In genomic region chr9:129028192-129028966, GRCh38 we compare ENCODE assay signal across 8 cellular contexts. TPM values are rescaled to one million over a fixed set of nuclear protein-coding genes. Genes with fewer than 3 reads are reported as not detected.
A peak's percentile ranks its signal among the peaks of the same experiment; 100 is the strongest.
DNase-seq lines count a peak whose midpoint lies in the region; ATAC-seq and TF ChIP-seq lines count a peak whose summit lies in the region.

TSS of gene SH3GLB2 (minus strand) at chr9:129028331. CDS start at chr9:129028154, 177 bp downstream.

- peak; percentile 89 for TF ChIP-seq CTCF in chondrocyte (IDR thresholded peaks at IDR 0.05)

- H3K27me3 Mint-ChIP-seq in activated CD4-positive, alpha-beta T cell treated with anti-CD3 and anti-CD28 coated beads for 36 hours, result no peaks in the 10 kb centered on the region
- no peaks in the 10 kb centered on the region for H3K27me3 Mint-ChIP-seq in chondrocyte (ENCODE audit: low read depth)

- H3K9me3 Mint-ChIP-seq in activated CD4-positive, alpha-beta T cell treated with anti-CD3 and anti-CD28 coated beads for 36 hours (ENCODE audit: low read depth), result no peaks in the 10 kb centered on the region
- H3K9me3 Mint-ChIP-seq in chondrocyte (ENCODE audit: low read depth), result no peaks in the 10 kb centered on the region

- peak within 1 kb of the TSS; percentile 81 for H3K4me3 Mint-ChIP-seq in activated CD4-positive, alpha-beta T cell treated with anti-CD3 and anti-CD28 coated beads for 36 hours
- H3K4me3 Mint-ChIP-seq in chondrocyte (ENCODE audit: unreplicated experiment), result peak within 1 kb of the TSS; percentile 76

- H3K27me3 ChIP-seq in layer of hippocampus (ENCODE audit: control insufficient read depth, insufficient read depth, low read length), result no peaks in the 10 kb centered on the region

- H3K36me3 Mint-ChIP-seq in activated CD4-positive, alpha-beta T cell treated with anti-CD3 and anti-CD28 coated beads for 36 hours (ENCODE audit: low read depth), result no peaks in the 10 kb centered on the region
- H3K36me3 Mint-ChIP-seq in chondrocyte (ENCODE audit: low read depth), result no peaks in the 10 kb centered on the region

- intact Hi-C loops in activated CD4-positive, alpha-beta T cell treated with anti-CD3 and anti-CD28 coated beads for 36 hours (cut with DNase I, micrococcal nuclease), result loop anchor here (1.0 to 5.0 kb wide), 17 partner anchors 8 to 961 kb away; partner anchors contain the start of genes CRAT (in 2 of the 2), MIGA2 (in 2 of the 2), DOLK (in 1 of the 2) and DYNC2I2 (in 1 of the 2)

- peak within 1 kb of the TSS; percentile 52 for H3K27ac Mint-ChIP-seq in activated CD4-positive, alpha-beta T cell treated with anti-CD3 and anti-CD28 coated beads for 36 hours
- peak within 1 kb of the TSS; percentile 68 for H3K27ac Mint-ChIP-seq in chondrocyte (ENCODE audit: unreplicated experiment)

- peak; percentile 98 for DNase-seq in AG20443 (ENCODE audit: low spot score)
- DNase-seq in NCI-H460 (ENCODE audit: extremely low read depth, low read depth), result peak; percentile 92
- DNase-seq in activated CD4-positive, alpha-beta T cell treated with anti-CD3 and anti-CD28 coated beads for 36 hours, result peak; percentile 98
- peak; percentile 99 for DNase-seq in chondrocyte (ENCODE audit: low spot score)
- peak; percentile 89 to 99 (median 93) for DNase-seq in stimulated activated CD4-positive, alpha-beta T cell treated with anti-CD3 and anti-CD28 coated beads, Interleukin-1b, Interleukin-23, amount 100 ng/mL, for 24 hours (ENCODE audit: low read depth in 4 of 4, low spot score in 1 of 4)

- peak within 1 kb of the TSS; percentile 84 for H3K27ac ChIP-seq in layer of hippocampus (ENCODE audit: low read depth, low read length)

- CTCF ChIA-PET in activated CD4-positive, alpha-beta T cell treated with anti-CD3 and anti-CD28 coated beads for 36 hours (lab: Charles Lee), result interaction anchor here (0.5 to 1.1 kb wide), 3 partner anchors 11 to 1805 kb away, joined by 3 to 6 read pairs (median 3); no protein-coding TSS in a partner anchor

- ATAC-seq in GM19025 (IDR thresholded peaks at IDR 0.05; ENCODE audit: low read depth, unreplicated experiment) (peak; percentile 71), HG03354 (IDR thresholded peaks at IDR 0.05; ENCODE audit: poor library complexity, severe bottlenecking, unreplicated experiment) (peak; percentile 82)
- peak; percentile 93 for ATAC-seq in activated CD4-positive, alpha-beta T cell treated with anti-CD3 and anti-CD28 coated beads for 36 hours

- POLR2A ChIA-PET in activated CD4-positive, alpha-beta T cell treated with anti-CD3 and anti-CD28 coated beads for 36 hours (lab: Charles Lee), result interaction anchor here (0.5 to 1.4 kb wide), 6 partner anchors 11 to 478 kb away, joined by 3 to 5 read pairs (median 4); partner anchors contain the start of gene SPTAN1

- peaks cover 17% of the 10 kb centered on the region for H3K4me1 Mint-ChIP-seq in activated CD4-positive, alpha-beta T cell treated with anti-CD3 and anti-CD28 coated beads for 36 hours
- H3K4me1 Mint-ChIP-seq in chondrocyte (ENCODE audit: low read depth), result peaks cover 24% of the 10 kb centered on the region

RNA-seq across cellular contexts. Expression of gene SH3GLB2, which starts in this region (rescaled TPM):
- 26.9 and 28.9 TPM in 2 replicates for total RNA-seq in NCI-H460 (2014; rRNA removed; shearing (Covaris generic))
- polyA plus RNA-seq in NCI-H460 (2014; cell fraction: nucleus; rRNA removed), result 323 and 416 TPM in 2 replicates
- total RNA-seq in activated CD4-positive, alpha-beta T cell treated with anti-CD3 and anti-CD28 coated beads for 36 hours, result 10 to 100 TPM; 49.1 to 53.7 TPM
- total RNA-seq in chondrocyte, result 57.8 to 66.4 TPM (median 62.2 TPM) in 3 replicates

Comparison
In these comparisons a context has a peak if more than half of its experiments do, and no peak if none do; other contexts are left out.
1. Peak in every context shown above with its lines: DNase-seq, ATAC-seq and H3K27ac ChIP-seq.